In the genomic region with DNA sequence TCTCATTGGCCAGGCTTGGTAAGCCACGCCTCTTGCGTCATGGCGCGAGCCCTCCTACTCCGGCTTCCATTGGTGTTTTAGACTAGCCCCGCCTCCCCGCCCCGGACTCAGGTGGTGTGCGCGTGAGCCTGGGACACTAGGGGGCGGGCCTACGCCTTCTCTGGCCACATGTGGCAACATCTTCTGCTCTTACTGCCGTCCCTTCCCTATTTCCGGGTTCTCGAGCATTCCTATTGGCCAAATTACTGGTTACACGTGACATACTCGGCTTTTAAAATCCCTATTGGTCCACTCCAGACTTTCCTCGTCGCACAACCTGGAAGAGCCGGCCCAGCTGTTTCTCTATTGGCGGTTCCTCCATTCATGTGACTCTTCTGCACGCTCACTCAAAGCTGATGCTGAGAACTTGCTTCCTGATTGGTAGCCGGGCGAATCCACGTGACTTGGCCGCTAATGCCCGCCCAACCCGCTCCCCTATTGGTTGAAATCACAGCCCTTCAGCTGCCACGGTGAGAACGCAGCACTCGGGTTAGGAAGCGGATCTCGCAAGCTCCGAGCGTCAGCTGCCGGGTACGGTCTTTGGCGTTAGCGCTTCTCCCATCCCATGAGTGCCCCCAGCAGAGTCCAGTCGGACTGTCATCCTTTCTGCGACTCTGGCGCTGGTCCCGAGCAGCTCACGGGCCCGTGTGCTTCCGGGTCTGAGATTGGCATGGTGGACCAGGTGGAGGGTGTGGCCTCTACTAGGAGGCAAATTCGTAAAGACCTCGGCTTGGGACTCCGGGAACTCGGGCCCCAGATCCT, we compare ENCODE assay signal across 8 cellular contexts. TPM values are rescaled to one million over a fixed set of nuclear protein-coding genes. Genes with fewer than 3 reads are reported as not detected.
A peak's percentile ranks its signal among the peaks of the same experiment; 100 is the strongest.
DNase-seq lines count a peak whose midpoint lies in the region; ATAC-seq, FAIRE-seq and TF ChIP-seq lines count a peak whose summit lies in the region.

A gene with protein sequence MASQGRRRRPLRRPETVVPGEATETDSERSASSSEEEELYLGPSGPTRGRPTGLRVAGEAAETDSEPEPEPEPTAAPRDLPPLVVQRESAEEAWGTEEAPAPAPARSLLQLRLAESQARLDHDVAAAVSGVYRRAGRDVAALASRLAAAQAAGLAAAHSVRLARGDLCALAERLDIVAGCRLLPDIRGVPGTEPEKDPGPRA (plus strand): TSS at position 523 of the 801 bp plus-strand sequence. CDS start 513 bp downstream, outside the sequence.

- no TSS peak for BruUV-seq in endothelial cell of umbilical vein (replicated peaks; lab: Mats Ljungman, UMichigan)

- H3K79me2 ChIP-seq in OCI-LY3 (ENCODE audit: low read length) (peaks cover 32% of the 10 kb centered on the region), endothelial cell of umbilical vein (ENCODE audit: control insufficient read depth, insufficient read depth, low read length) (peaks cover 11% of the 10 kb centered on the region)

- POLR2A ChIA-PET in endothelial cell of umbilical vein (lab: Charles Lee) = interaction anchor here (0.7 to 1.4 kb wide), 2 partner anchors 14 to 16 kb away, joined by 3 read pairs; no protein-coding TSS in a partner anchor

- peak; percentile 100 for DNase-seq in DMS 273 treated with DMSO at 0.1 percent for 48 hours (lab: John Stamatoyannopoulos, UW)
- peak; percentile 98 for DNase-seq in HuH-7 (ENCODE audit: low spot score)
- peak; percentile 99 for DNase-seq in activated CD8-positive, alpha-beta memory T cell treated with anti-CD3 and anti-CD28 coated beads, Interleukin-2, amount 50 U/mL, for 48 hours
- peak; percentile 100 for DNase-seq in endothelial cell of umbilical vein (ENCODE audit: low read depth, low spot score)
- DNase-seq in midbrain (lab: John Stamatoyannopoulos, UW) = peak; percentile 100
- peak; percentile 98 to 100 for DNase-seq in stimulated activated CD8-positive, alpha-beta memory T cell treated with anti-CD3 and anti-CD28 coated beads, Interleukin-2, amount 100 ng/mL, for 1 hour (ENCODE audit: low read depth in 2 of 2)

- H3K9me3 ChIP-seq in OCI-LY3 (ENCODE audit: insufficient read depth, low read length) (no peaks in the 10 kb centered on the region), endothelial cell of umbilical vein (replicated peaks; ENCODE audit: control insufficient read depth, insufficient read depth, low read length) (no peaks in the 10 kb centered on the region)

- H3K36me3 ChIP-seq in OCI-LY3 (replicated peaks; ENCODE audit: low read depth, low read length) (peaks cover 7% of the 10 kb centered on the region), endothelial cell of umbilical vein (ENCODE audit: control insufficient read depth in 2 of 2, extremely low read depth in 1 of 2, insufficient read depth in 2 of 2, low read length in 2 of 2) (no peaks in the 10 kb centered on the region)

- peak; percentile 44 for TF ChIP-seq CTCF in OCI-LY3 (IDR thresholded peaks at IDR 0.05; ENCODE audit: low read depth, low read length)
- TF ChIP-seq CTCF in endothelial cell of umbilical vein (IDR thresholded peaks at IDR 0.05; ENCODE audit: extremely low read depth in 1 of 2, insufficient read depth in 1 of 2, low read depth in 1 of 2, low read length in 2 of 2) = peak; percentile 22 to 53

- H3K4me2 ChIP-seq in OCI-LY3 (ENCODE audit: low read length) = peak within 1 kb of the TSS; percentile 91
- peak within 1 kb of the TSS; percentile 84 for H3K4me2 ChIP-seq in endothelial cell of umbilical vein (ENCODE audit: insufficient read depth, low read length)

- intact Hi-C loops in endothelial cell of umbilical vein (cut with micrococcal nuclease) = loop anchor here (1.0 kb wide), 1 partner anchor 86 kb away; no protein-coding TSS in a partner anchor

- CTCF ChIA-PET in endothelial cell of umbilical vein (lab: Charles Lee) = interaction anchor here (0.7 to 3.3 kb wide), 11 partner anchors 8 to 161 kb away, joined by 3 to 13 read pairs (median 7); a partner anchor contains a TSS

- H3K27ac ChIP-seq in OCI-LY3 (ENCODE audit: low read length) (peak within 1 kb of the TSS; percentile 58), endothelial cell of umbilical vein (ENCODE audit: insufficient read depth, low read depth, low read length) (peak within 1 kb of the TSS; percentile 80)

- peak; percentile 81 for ATAC-seq in GM21515 (IDR thresholded peaks at IDR 0.05; ENCODE audit: unreplicated experiment)

- TF ChIP-seq POLR2A in endothelial cell of umbilical vein (IDR thresholded peaks at IDR 0.05; ENCODE audit: low read depth, low read length) = peak; percentile 58

- H2AFZ ChIP-seq in OCI-LY3 (ENCODE audit: low read depth, low read length) = peak within 1 kb of the TSS; percentile 83
- peak within 1 kb of the TSS; percentile 92 for H2AFZ ChIP-seq in endothelial cell of umbilical vein (ENCODE audit: low read depth, low read length)

- H3K9ac ChIP-seq in OCI-LY3 (ENCODE audit: low read length) (peak within 1 kb of the TSS; percentile 92), endothelial cell of umbilical vein (replicated peaks; ENCODE audit: extremely low read depth, insufficient read depth, low read length) (peak within 1 kb of the TSS; percentile 79)

- dilution Hi-C loops in endothelial cell of umbilical vein (cut with MboI; ENCODE audit: extremely low pct_ligation_motif_present, low sequenced_read_pairs) = no loop called here

- H3K4me3 ChIP-seq in OCI-LY3 (ENCODE audit: low read length) = peak within 1 kb of the TSS; percentile 92
- H3K4me3 ChIP-seq in endothelial cell of umbilical vein (replicated peaks in 1 of 3; ENCODE audit: insufficient read depth in 1 of 3, low read depth in 1 of 3, low read length in 3 of 3) = peak within 1 kb of the TSS; percentile 68 to 91 (median 85)

- no peaks in the 10 kb centered on the region for H3K9me1 ChIP-seq in endothelial cell of umbilical vein (replicated peaks; ENCODE audit: control insufficient read depth, extremely low read depth, insufficient read depth, low read length)

- H4K20me1 ChIP-seq in OCI-LY3 (ENCODE audit: insufficient read depth, low read length) (no peaks in the 10 kb centered on the region), endothelial cell of umbilical vein (replicated peaks; ENCODE audit: control insufficient read depth, extremely low read depth, insufficient read depth, low read length) (no peaks in the 10 kb centered on the region)

- peaks cover 8% of the 10 kb centered on the region; the same call in 1 of the 2 replicates for H3K4me1 ChIP-seq in OCI-LY3 (ENCODE audit: low read length)
- peaks cover 13% of the 10 kb centered on the region for H3K4me1 ChIP-seq in endothelial cell of umbilical vein (ENCODE audit: control insufficient read depth, extremely low read depth, insufficient read depth, low read length)

- H3K27me3 ChIP-seq in OCI-LY3 (ENCODE audit: low read depth, low read length) = no peaks in the 10 kb centered on the region
- H3K27me3 ChIP-seq in endothelial cell of umbilical vein (ENCODE audit: control insufficient read depth in 2 of 2, insufficient read depth in 2 of 2, low read length in 2 of 2) = no peaks in the 10 kb centered on the region

- peak; percentile 100 for FAIRE-seq in endothelial cell of umbilical vein (lab: Jason Lieb, UNC)

TF ChIP-seq in endothelial cell of umbilical vein, 7 proteins besides CTCF, POLR2A, EP300 and RAD21:
- TF ChIP-seq EZH2 (IDR thresholded peaks at IDR 0.05; ENCODE audit: borderline replicate concordance, low read depth, low read length, severe bottlenecking) (no peak), POLR2AphosphoS5 (IDR thresholded peaks at IDR 0.05; ENCODE audit: insufficient read depth, low read depth, low read length) (no peak), JUN (IDR thresholded peaks at IDR 0.05; ENCODE audit: borderline replicate concordance, insufficient read depth, insufficient read length, low read depth) (no peak), MYC (IDR thresholded peaks at IDR 0.05; ENCODE audit: low read depth, low read length) (peak; percentile 59), FOS (IDR thresholded peaks at IDR 0.05; ENCODE audit: borderline replicate concordance, insufficient read depth, low read length) (no peak), GATA2 (IDR thresholded peaks at IDR 0.05; ENCODE audit: insufficient read depth, insufficient read length, low read depth, low read length) (no peak)
- TF ChIP-seq, protein P1, sequence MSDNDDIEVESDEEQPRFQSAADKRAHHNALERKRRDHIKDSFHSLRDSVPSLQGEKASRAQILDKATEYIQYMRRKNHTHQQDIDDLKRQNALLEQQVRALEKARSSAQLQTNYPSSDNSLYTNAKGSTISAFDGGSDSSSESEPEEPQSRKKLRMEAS (IDR thresholded peaks at IDR 0.05; ENCODE audit: insufficient read depth, insufficient read length) = peak; percentile 83

RNA-seq across cellular contexts. Expression of the gene that starts here (rescaled TPM):
- total RNA-seq in endothelial cell of umbilical vein = 11.7 and 17.4 TPM in 2 replicates
- 13.6 and 13.8 TPM in 2 replicates for polyA plus RNA-seq in endothelial cell of umbilical vein
- 5.6 and 6.2 TPM in 2 replicates for polyA plus RNA-seq in endothelial cell of umbilical vein (2011; cell fraction: cytosol; rRNA removed)
- polyA plus RNA-seq in endothelial cell of umbilical vein (2011; cell fraction: nucleus; rRNA removed) = 4.0 and 4.1 TPM in 2 replicates
- 7.0 and 9.0 TPM in 2 replicates for polyA plus RNA-seq in endothelial cell of umbilical vein (2012)
- polyA minus RNA-seq in endothelial cell of umbilical vein = 12.8 and 14.4 TPM in 2 replicates
- 5.1 TPM for polyA minus RNA-seq in endothelial cell of umbilical vein (2011; cell fraction: cytosol; rRNA and poly(A)+ RNA removed)
- 2.8 and 4.6 TPM in 2 replicates for polyA minus RNA-seq in endothelial cell of umbilical vein (2011; cell fraction: nucleus; rRNA and poly(A)+ RNA removed)

Comparison
In these comparisons a context has a peak if more than half of its experiments do, and no peak if none do; other contexts are left out.
1. Peak in every context shown above with its lines: DNase-seq, ATAC-seq, H3K4me3 ChIP-seq and H3K27ac ChIP-seq.